ENCODE assay signal across 15 cellular contexts in the genomic region with DNA sequence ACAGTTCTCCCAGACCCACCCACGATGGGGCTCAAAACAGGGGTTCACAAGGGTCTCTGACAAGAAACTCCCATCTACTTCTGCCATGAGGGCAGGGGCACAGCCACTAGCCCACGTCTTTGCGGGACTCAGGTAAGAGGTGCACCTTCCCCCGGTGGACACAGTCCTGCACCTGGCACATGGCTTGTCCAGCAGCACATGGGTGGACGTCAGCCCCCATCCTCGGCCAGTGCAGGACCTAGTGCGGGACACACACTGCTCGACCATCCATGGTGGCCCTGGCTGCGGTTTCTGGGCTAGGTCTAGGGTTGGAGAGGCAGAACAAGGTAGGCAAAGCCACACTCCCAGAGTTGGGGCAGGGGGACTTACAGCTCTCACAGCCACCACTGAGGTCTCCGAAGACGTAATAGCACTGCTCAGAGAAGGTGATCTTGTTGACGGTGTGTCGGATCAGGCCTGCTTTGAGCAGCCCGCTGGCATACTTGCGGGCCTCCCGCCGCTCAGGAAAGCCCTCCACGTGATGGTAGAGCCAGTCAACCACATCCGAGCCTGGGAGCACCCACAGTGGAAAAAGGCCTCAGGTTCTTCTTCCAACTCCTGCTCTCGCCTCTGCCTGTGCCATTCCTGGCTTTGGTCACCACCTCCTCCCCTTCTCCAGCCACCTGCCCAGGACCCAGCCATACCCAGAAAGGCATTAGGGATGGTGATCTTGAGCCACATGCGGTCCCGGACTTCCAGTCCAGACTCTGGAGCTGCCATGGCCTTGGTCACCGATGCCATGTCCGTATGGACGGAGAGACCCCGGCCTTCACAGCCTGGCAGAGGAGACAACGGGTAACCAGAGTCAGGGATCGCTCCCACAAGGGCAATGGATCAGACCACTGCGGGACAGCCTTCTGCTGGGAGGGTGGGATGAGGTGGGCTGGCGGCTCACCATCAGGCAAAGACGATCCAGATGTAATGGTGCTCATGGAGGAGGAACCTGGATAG. TPM values are rescaled to one million over a fixed set of nuclear protein-coding genes. Genes with fewer than 3 reads are reported as not detected.
DNase-seq lines count a peak whose midpoint lies in the region; ATAC-seq, FAIRE-seq and TF ChIP-seq lines count a peak whose summit lies in the region.
"Had no signal": no experiment of that assay in that cellular context is flagged by ENCODE, and none has a peak within 500 bp of the region (broad histone marks: within the 10 kb centered on the region; RNA-seq: fewer than 3 reads in every experiment).

No MANE protein-coding gene starts in this region.

- H3K36me3 Mint-ChIP-seq in central memory CD8-positive, alpha-beta T cell (ENCODE audit: insufficient read depth), result peaks cover 13% of the 10 kb centered on the region

- H3K4me1 ChIP-seq in HepG2 (ENCODE audit: insufficient read depth, low read length), result peaks cover 16% of the 10 kb centered on the region
- H3K4me1 ChIP-seq in tibial nerve, result peaks cover 0 to 13% (median under 1%) of the 10 kb centered on the region in 4 donors
- H3K4me1 ChIP-seq in PC-9 (replicated peaks; ENCODE audit: insufficient read depth), result peaks cover 13% of the 10 kb centered on the region

- H3K27ac ChIP-seq in HepG2 (ENCODE audit: extremely low read length, insufficient read depth, low read length), result no peak overlapping the region
- H3K27ac ChIP-seq in tibial nerve, result peak overlapping the region in 1 of 4 donors; percentile 7
- no peak overlapping the region for H3K27ac ChIP-seq in PC-9

- TF ChIP-seq POLR2A in HepG2 (IDR thresholded peaks at IDR 0.05; ENCODE audit: insufficient read depth in 1 of 2, low read depth in 2 of 2, low read length in 2 of 2) (no peak), tibial nerve (IDR thresholded peaks at IDR 0.05) (no peak)

- no peak for TF ChIP-seq CTCF in HepG2 (CRISPR knock-in tag; IDR thresholded peaks at IDR 0.05)
- no peak for TF ChIP-seq CTCF in tibial nerve (IDR thresholded peaks at IDR 0.05)
- no peak for TF ChIP-seq CTCF in PC-9 (conservative IDR thresholded peaks at IDR 0.05)

- H3F3A ChIP-seq in PC-9 (ENCODE audit: insufficient read depth, low read depth), result peaks cover 47% of the 10 kb centered on the region; the same call in 1 of the 2 replicates

- no peak overlapping the region for H3K4me3 ChIP-seq in HepG2 (replicated peaks in 1 of 3; ENCODE audit: insufficient read depth in 1 of 3, low read depth in 2 of 3, low read length in 3 of 3)
- H3K4me3 ChIP-seq in tibial nerve, result no peak overlapping the region
- no peak overlapping the region for H3K4me3 ChIP-seq in PC-9
- H3K4me3 ChIP-seq: MG63 had no signal

- H2AFZ ChIP-seq in HepG2 (ENCODE audit: low read length) (no peak overlapping the region), PC-9 (no peak overlapping the region)

- H4K20me1 ChIP-seq in HepG2 (ENCODE audit: insufficient read depth, low read length) (peaks cover 3% of the 10 kb centered on the region; the same call in 1 of the 2 replicates), PC-9 (ENCODE audit: insufficient read depth) (peaks cover 35% of the 10 kb centered on the region)

- no peak for FAIRE-seq in HepG2 (lab: Jason Lieb, UNC)

- no peak overlapping the region for H3K4me3 Mint-ChIP-seq in central memory CD8-positive, alpha-beta T cell
- H3K4me3 Mint-ChIP-seq: CD14-positive monocyte had no signal

- in situ Hi-C loops in HepG2 (cut with HindIII; ENCODE audit: extremely low pct_ligation_motif_present, low pct_unique_long_range_greater_than_20kb), result no loop called here

- TF ChIP-seq RAD21 in HepG2 (CRISPR knock-in tag; IDR thresholded peaks at IDR 0.05), result no peak

- no peak for ATAC-seq in left ventricle myocardium superior
- ATAC-seq in central memory CD8-positive, alpha-beta T cell (replicated peaks; ENCODE audit: extremely low read depth, poor library complexity, severe bottlenecking), result no peak
- ATAC-seq in HepG2, result no peak
- ATAC-seq: Panc1 had no signal

- H3K27me3 ChIP-seq in HepG2 (ENCODE audit: control insufficient read depth in 1 of 2, insufficient read depth in 2 of 2, low read length in 2 of 2) (no peaks in the 10 kb centered on the region), tibial nerve (no peaks in the 10 kb centered on the region), PC-9 (ENCODE audit: insufficient read depth, low read depth) (no peaks in the 10 kb centered on the region)
- H3K27me3 ChIP-seq: MG63 had no signal

- BruUV-seq in HepG2 (replicated peaks; lab: Mats Ljungman, UMichigan) (no TSS peak), PC-9 (replicated peaks; lab: Mats Ljungman, UMichigan) (no TSS peak)

- intact Hi-C loops in left ventricle myocardium superior (cut with micrococcal nuclease), result no loop called here
- intact Hi-C loops in cardiac septum (cut with DNase I), result no loop called here
- intact Hi-C loops in HepG2 (cut with micrococcal nuclease; ENCODE audit: unreplicated experiment), result no loop called here
- intact Hi-C loops in PC-9 (cut with micrococcal nuclease; ENCODE audit: unreplicated experiment), result no loop called here

- peaks cover 34 to 85% of the 10 kb centered on the region in 2 experiments; a peak in 4 of 5 replicates for H3K36me3 ChIP-seq in HepG2 (replicated peaks in 1 of 2; ENCODE audit: control insufficient read depth in 1 of 2, insufficient read depth in 2 of 2, low read length in 2 of 2)
- H3K36me3 ChIP-seq in tibial nerve, result peaks cover 6 to 89% (median 32%) of the 10 kb centered on the region in 3 donors
- H3K36me3 ChIP-seq in PC-9 (ENCODE audit: low read depth), result peaks cover 36% of the 10 kb centered on the region

- H3K79me2 ChIP-seq in HepG2 (ENCODE audit: insufficient read depth, low read length), result peaks cover 18% of the 10 kb centered on the region
- H3K79me2 ChIP-seq in PC-9 (ENCODE audit: low read depth), result peaks cover 45% of the 10 kb centered on the region

- H3K27ac Mint-ChIP-seq in central memory CD8-positive, alpha-beta T cell (ENCODE audit: low read depth), result peak overlapping the region; percentile 41

- DNase-seq in left ventricle myocardium superior (peak; percentile 34), cardiac septum (ENCODE audit: low spot score) (no peak), HepG2 (ENCODE audit: low spot score) (no peak), tibial nerve (ENCODE audit: low spot score in 2 of 2) (no peak), PC-9 (no peak), NCI-H226 (no peak)
- DNase-seq in central memory CD8-positive, alpha-beta T cell (ENCODE audit: low spot score in 2 of 2), result no peak
- DNase-seq: COR-L47, MG63, NCI-H1092 treated with DMSO at 0.1 percent for 48 hours, NCI-H2081 treated with DMSO at 0.1 percent for 48 hours, NCI-H524, Right ventricle myocardium superior had no signal

- POLR2A ChIA-PET in HepG2 (lab: Yijun Ruan, JAX) (interaction anchor here (0.6 kb wide), 1 partner anchor 48 kb away, joined by 3 read pairs; no protein-coding TSS in a partner anchor), PC-9 (lab: Charles Lee; ENCODE audit: unreplicated experiment) (no interaction called here)

- no peaks in the 10 kb centered on the region for H3K9me3 Mint-ChIP-seq in central memory CD8-positive, alpha-beta T cell
- H3K9me3 Mint-ChIP-seq: CD14-positive monocyte had no signal

- TF ChIP-seq EP300 in HepG2 (IDR thresholded peaks at IDR 0.05; ENCODE audit: low read depth in 2 of 2, low read length in 2 of 2), result no peak
- no peak for TF ChIP-seq EP300 in HepG2 (CRISPR knock-in tag; IDR thresholded peaks at IDR 0.05; ENCODE audit: borderline replicate concordance)
- no peak for TF ChIP-seq EP300 in tibial nerve (IDR thresholded peaks at IDR 0.05)

- no peak overlapping the region for H3K9ac ChIP-seq in HepG2 (ENCODE audit: insufficient read depth, low read depth, low read length)

- no peaks in the 10 kb centered on the region for H3K27me3 Mint-ChIP-seq in central memory CD8-positive, alpha-beta T cell

- H3K9me3 ChIP-seq in HepG2 (ENCODE audit: low read length), result no peaks in the 10 kb centered on the region
- H3K9me3 ChIP-seq in tibial nerve, result no peaks in the 10 kb centered on the region
- no peaks in the 10 kb centered on the region for H3K9me3 ChIP-seq in PC-9 (ENCODE audit: insufficient read depth, low read depth)
- H3K9me3 ChIP-seq: MG63 had no signal

- WGBS in HepG2 (ENCODE audit: low lambda C conversion rate), result 98% methylated on average over 10 of the region's 31 CpGs
- WGBS in tibial nerve, 2 donors, result 92 to 93% methylated on average over 25 to 29 of the region's 31 CpGs

- CTCF ChIA-PET in HepG2 (lab: Yijun Ruan, JAX; ENCODE audit: low intra/inter-chr PET ratio, low total read pairs), result no interaction called here
- CTCF ChIA-PET in PC-9 (lab: Charles Lee), result no interaction called here

- no peak overlapping the region for H3K4me2 ChIP-seq in HepG2 (ENCODE audit: low read depth, low read length)
- H3K4me2 ChIP-seq in PC-9, result no peak overlapping the region

- no peaks in the 10 kb centered on the region for H3K9me2 ChIP-seq in PC-9 (ENCODE audit: insufficient read depth)

- H3K4me1 Mint-ChIP-seq in central memory CD8-positive, alpha-beta T cell, result peaks cover 10% of the 10 kb centered on the region

RNA-seq across cellular contexts. Expression of gene ACADVL, which starts 7.3 kb away (rescaled TPM):
- total RNA-seq in left ventricle myocardium superior (2,270 TPM), cardiac septum (966 TPM), HepG2 (2016; rRNA removed; fragmentation: Illumina TruSeq; extraction: Trizol) (106 and 219 TPM in 2 replicates), tibial nerve (100 to 1,000 TPM; 565 to 850 (median 599) TPM), PC-9 (2021) (531 and 604 TPM in 2 replicates)
- 29.7 and 32.3 TPM in 2 replicates for total RNA-seq in HepG2 (2016; cell fraction: cytosol; rRNA removed; fragmentation: Illumina TruSeq; extraction: Trizol; ENCODE audit: low read depth)
- total RNA-seq in HepG2 (2016; cell fraction: insoluble cytoplasmic fraction; rRNA removed; fragmentation: Illumina TruSeq; extraction: Trizol), result 112 and 237 TPM in 2 replicates
- 44.6 and 53.4 TPM in 2 replicates for total RNA-seq in HepG2 (2016; cell fraction: membrane; rRNA removed; fragmentation: Illumina TruSeq; extraction: Trizol)
- total RNA-seq in HepG2 (2016; cell fraction: nucleus; rRNA removed; fragmentation: Illumina TruSeq; extraction: Trizol), result 207 and 230 TPM in 2 replicates
- polyA plus RNA-seq in HepG2 (2011; rRNA removed), result 412 and 521 TPM in 2 replicates
- 135 and 196 TPM in 2 replicates for polyA plus RNA-seq in HepG2 (2011; cell fraction: cytosol; rRNA removed)
- 5,199 and 5,548 TPM in 2 replicates for polyA plus RNA-seq in HepG2 (2011; cell fraction: nucleus; rRNA removed)
- polyA plus RNA-seq in HepG2 (2012), result 315 and 441 TPM in 2 replicates
- polyA plus RNA-seq in HepG2 (2016; cell fraction: cytosol; fragmentation: Illumina TruSeq; extraction: Trizol; ENCODE audit: low read depth), result 17.9 and 19.9 TPM in 2 replicates
- polyA plus RNA-seq in HepG2 (2016; cell fraction: insoluble cytoplasmic fraction; fragmentation: Illumina TruSeq; extraction: Trizol; ENCODE audit: low read depth), result 93.8 and 107 TPM in 2 replicates
- 31.9 and 34.8 TPM in 2 replicates for polyA plus RNA-seq in HepG2 (2016; cell fraction: membrane; fragmentation: Illumina TruSeq; extraction: Trizol; ENCODE audit: low read depth)
- polyA plus RNA-seq in HepG2 (2016; cell fraction: nucleus; fragmentation: Illumina TruSeq; extraction: Trizol; ENCODE audit: insufficient read depth, low read depth), result 578 and 583 TPM in 2 replicates
- 253 and 530 TPM in 2 replicates for polyA minus RNA-seq in HepG2 (2011; rRNA and poly(A)+ RNA removed; ENCODE audit: low replicate concordance)
- 79.8 and 87.7 TPM in 2 replicates for polyA minus RNA-seq in HepG2 (2011; cell fraction: cytosol; rRNA and poly(A)+ RNA removed)
- polyA minus RNA-seq in HepG2 (2011; cell fraction: nucleus; rRNA and poly(A)+ RNA removed), result 354 and 373 TPM in 2 replicates

RNA-seq across cellular contexts. Expression of gene DVL2, which starts 7.3 kb away (rescaled TPM):
- total RNA-seq in left ventricle myocardium superior (23.5 TPM), cardiac septum (22.5 TPM), HepG2 (2016; rRNA removed; fragmentation: Illumina TruSeq; extraction: Trizol) (27.2 and 38.2 TPM in 2 replicates), tibial nerve (10 to 100 TPM; 41.4 to 51.2 (median 46.7) TPM), PC-9 (2021) (77.9 and 86.8 TPM in 2 replicates)
- 37.2 and 38.8 TPM in 2 replicates for total RNA-seq in HepG2 (2016; cell fraction: cytosol; rRNA removed; fragmentation: Illumina TruSeq; extraction: Trizol; ENCODE audit: low read depth)
- total RNA-seq in HepG2 (2016; cell fraction: insoluble cytoplasmic fraction; rRNA removed; fragmentation: Illumina TruSeq; extraction: Trizol), result 22.7 and 41.3 TPM in 2 replicates
- total RNA-seq in HepG2 (2016; cell fraction: membrane; rRNA removed; fragmentation: Illumina TruSeq; extraction: Trizol), result 32.1 and 32.7 TPM in 2 replicates
- total RNA-seq in HepG2 (2016; cell fraction: nucleus; rRNA removed; fragmentation: Illumina TruSeq; extraction: Trizol), result 38.1 and 39.7 TPM in 2 replicates
- 5.7 and 7.0 TPM in 2 replicates for polyA plus RNA-seq in HepG2 (2011; rRNA removed)
- 4.7 and 6.4 TPM in 2 replicates for polyA plus RNA-seq in HepG2 (2011; cell fraction: cytosol; rRNA removed)
- 29.2 and 36.2 TPM in 2 replicates for polyA plus RNA-seq in HepG2 (2011; cell fraction: nucleus; rRNA removed)
- polyA plus RNA-seq in HepG2 (2012), result 20.0 and 24.6 TPM in 2 replicates
- polyA plus RNA-seq in HepG2 (2016; cell fraction: cytosol; fragmentation: Illumina TruSeq; extraction: Trizol; ENCODE audit: low read depth), result 11.1 and 12.5 TPM in 2 replicates
- 22.5 and 26.2 TPM in 2 replicates for polyA plus RNA-seq in HepG2 (2016; cell fraction: insoluble cytoplasmic fraction; fragmentation: Illumina TruSeq; extraction: Trizol; ENCODE audit: low read depth)
- 18.3 and 21.6 TPM in 2 replicates for polyA plus RNA-seq in HepG2 (2016; cell fraction: membrane; fragmentation: Illumina TruSeq; extraction: Trizol; ENCODE audit: low read depth)
- polyA plus RNA-seq in HepG2 (2016; cell fraction: nucleus; fragmentation: Illumina TruSeq; extraction: Trizol; ENCODE audit: insufficient read depth, low read depth), result 51.6 and 51.8 TPM in 2 replicates
- polyA minus RNA-seq in HepG2 (2011; rRNA and poly(A)+ RNA removed; ENCODE audit: low replicate concordance), result 35.3 and 40.5 TPM in 2 replicates
- 10.3 and 10.8 TPM in 2 replicates for polyA minus RNA-seq in HepG2 (2011; cell fraction: cytosol; rRNA and poly(A)+ RNA removed)
- polyA minus RNA-seq in HepG2 (2011; cell fraction: nucleus; rRNA and poly(A)+ RNA removed), result 33.6 and 37.0 TPM in 2 replicates

RNA-seq across cellular contexts. Expression of gene DLG4, which starts 7.4 kb away (rescaled TPM):
- 21.3 TPM for total RNA-seq in left ventricle myocardium superior
- 16.0 TPM for total RNA-seq in cardiac septum
- total RNA-seq in HepG2 (2016; rRNA removed; fragmentation: Illumina TruSeq; extraction: Trizol), result 0.25 and 0.71 TPM in 2 replicates
- under 0.01 TPM in 1 of 2 replicates, not detected in the other for total RNA-seq in HepG2 (2016; cell fraction: cytosol; rRNA removed; fragmentation: Illumina TruSeq; extraction: Trizol; ENCODE audit: low read depth)
- 0.40 and 0.69 TPM in 2 replicates for total RNA-seq in HepG2 (2016; cell fraction: insoluble cytoplasmic fraction; rRNA removed; fragmentation: Illumina TruSeq; extraction: Trizol)
- 0.40 and 0.52 TPM in 2 replicates for total RNA-seq in HepG2 (2016; cell fraction: membrane; rRNA removed; fragmentation: Illumina TruSeq; extraction: Trizol)
- total RNA-seq in HepG2 (2016; cell fraction: nucleus; rRNA removed; fragmentation: Illumina TruSeq; extraction: Trizol), result 1.3 and 1.6 TPM in 2 replicates
- polyA plus RNA-seq in HepG2 (2011; rRNA removed), result 3.9 and 4.3 TPM in 2 replicates
- 1.1 and 2.0 TPM in 2 replicates for polyA plus RNA-seq in HepG2 (2011; cell fraction: cytosol; rRNA removed)
- polyA plus RNA-seq in HepG2 (2011; cell fraction: nucleus; rRNA removed), result 22.1 and 26.3 TPM in 2 replicates
- polyA plus RNA-seq in HepG2 (2012), result 3.7 and 4.4 TPM in 2 replicates
- 0.18 and 0.33 TPM in 2 replicates for polyA plus RNA-seq in HepG2 (2016; cell fraction: cytosol; fragmentation: Illumina TruSeq; extraction: Trizol; ENCODE audit: low read depth)
- polyA plus RNA-seq in HepG2 (2016; cell fraction: insoluble cytoplasmic fraction; fragmentation: Illumina TruSeq; extraction: Trizol; ENCODE audit: low read depth), result 0.32 and 0.49 TPM in 2 replicates
- 0.53 and 0.70 TPM in 2 replicates for polyA plus RNA-seq in HepG2 (2016; cell fraction: membrane; fragmentation: Illumina TruSeq; extraction: Trizol; ENCODE audit: low read depth)
- polyA plus RNA-seq in HepG2 (2016; cell fraction: nucleus; fragmentation: Illumina TruSeq; extraction: Trizol; ENCODE audit: insufficient read depth, low read depth), result 2.4 and 4.5 TPM in 2 replicates
- 3.3 and 3.4 TPM in 2 replicates for polyA minus RNA-seq in HepG2 (2011; rRNA and poly(A)+ RNA removed; ENCODE audit: low replicate concordance)
- 2.1 and 2.4 TPM in 2 replicates for polyA minus RNA-seq in HepG2 (2011; cell fraction: cytosol; rRNA and poly(A)+ RNA removed)
- 4.0 and 4.2 TPM in 2 replicates for polyA minus RNA-seq in HepG2 (2011; cell fraction: nucleus; rRNA and poly(A)+ RNA removed)
- total RNA-seq in tibial nerve, result 10 to 100 TPM in 3 of 4 donors, 1 to 10 TPM in 1; 7.3 to 22.8 (median 16.1) TPM
- total RNA-seq in PC-9 (2021), result 27.1 and 32.8 TPM in 2 replicates

RNA-seq across cellular contexts. Expression of gene PHF23, which starts 12.2 kb away (rescaled TPM):
- total RNA-seq in left ventricle myocardium superior (29.4 TPM), cardiac septum (20.5 TPM), HepG2 (2016; rRNA removed; fragmentation: Illumina TruSeq; extraction: Trizol) (33.2 and 37.5 TPM in 2 replicates), tibial nerve (10 to 100 TPM; 20.3 to 29.7 (median 23.3) TPM), PC-9 (2021) (64.5 and 65.8 TPM in 2 replicates)
- total RNA-seq in HepG2 (2016; cell fraction: cytosol; rRNA removed; fragmentation: Illumina TruSeq; extraction: Trizol; ENCODE audit: low read depth), result 10.5 and 10.6 TPM in 2 replicates
- total RNA-seq in HepG2 (2016; cell fraction: insoluble cytoplasmic fraction; rRNA removed; fragmentation: Illumina TruSeq; extraction: Trizol), result 33.3 and 34.6 TPM in 2 replicates
- 23.7 and 24.5 TPM in 2 replicates for total RNA-seq in HepG2 (2016; cell fraction: membrane; rRNA removed; fragmentation: Illumina TruSeq; extraction: Trizol)
- total RNA-seq in HepG2 (2016; cell fraction: nucleus; rRNA removed; fragmentation: Illumina TruSeq; extraction: Trizol), result 13.4 and 18.2 TPM in 2 replicates
- 27.6 and 30.9 TPM in 2 replicates for polyA plus RNA-seq in HepG2 (2011; rRNA removed)
- polyA plus RNA-seq in HepG2 (2011; cell fraction: cytosol; rRNA removed), result 19.6 and 22.8 TPM in 2 replicates
- 13.4 and 14.0 TPM in 2 replicates for polyA plus RNA-seq in HepG2 (2011; cell fraction: nucleus; rRNA removed)
- polyA plus RNA-seq in HepG2 (2012), result 18.6 and 20.8 TPM in 2 replicates
- polyA plus RNA-seq in HepG2 (2016; cell fraction: cytosol; fragmentation: Illumina TruSeq; extraction: Trizol; ENCODE audit: low read depth), result 5.8 and 6.4 TPM in 2 replicates
- polyA plus RNA-seq in HepG2 (2016; cell fraction: insoluble cytoplasmic fraction; fragmentation: Illumina TruSeq; extraction: Trizol; ENCODE audit: low read depth), result 41.4 and 41.6 TPM in 2 replicates
- 11.9 and 12.0 TPM in 2 replicates for polyA plus RNA-seq in HepG2 (2016; cell fraction: membrane; fragmentation: Illumina TruSeq; extraction: Trizol; ENCODE audit: low read depth)
- 31.1 and 36.5 TPM in 2 replicates for polyA plus RNA-seq in HepG2 (2016; cell fraction: nucleus; fragmentation: Illumina TruSeq; extraction: Trizol; ENCODE audit: insufficient read depth, low read depth)
- 20.5 and 70.5 TPM in 2 replicates for polyA minus RNA-seq in HepG2 (2011; rRNA and poly(A)+ RNA removed; ENCODE audit: low replicate concordance)
- polyA minus RNA-seq in HepG2 (2011; cell fraction: cytosol; rRNA and poly(A)+ RNA removed), result 13.2 and 14.7 TPM in 2 replicates
- polyA minus RNA-seq in HepG2 (2011; cell fraction: nucleus; rRNA and poly(A)+ RNA removed), result 9.0 and 11.4 TPM in 2 replicates

RNA-seq across cellular contexts. Expression of gene GABARAP, which starts 15.2 kb away (rescaled TPM):
- total RNA-seq in left ventricle myocardium superior, result 456 TPM
- 449 TPM for total RNA-seq in cardiac septum
- 161 and 239 TPM in 2 replicates for total RNA-seq in HepG2 (2016; rRNA removed; fragmentation: Illumina TruSeq; extraction: Trizol)
- total RNA-seq in HepG2 (2016; cell fraction: cytosol; rRNA removed; fragmentation: Illumina TruSeq; extraction: Trizol; ENCODE audit: low read depth), result 90.5 and 100 TPM in 2 replicates
- total RNA-seq in HepG2 (2016; cell fraction: insoluble cytoplasmic fraction; rRNA removed; fragmentation: Illumina TruSeq; extraction: Trizol), result 168 and 250 TPM in 2 replicates
- total RNA-seq in HepG2 (2016; cell fraction: membrane; rRNA removed; fragmentation: Illumina TruSeq; extraction: Trizol), result 138 and 155 TPM in 2 replicates
- 68.4 and 69.0 TPM in 2 replicates for total RNA-seq in HepG2 (2016; cell fraction: nucleus; rRNA removed; fragmentation: Illumina TruSeq; extraction: Trizol)
- polyA plus RNA-seq in HepG2 (2011; rRNA removed), result 274 and 310 TPM in 2 replicates
- polyA plus RNA-seq in HepG2 (2011; cell fraction: cytosol; rRNA removed), result 305 and 428 TPM in 2 replicates
- 83.2 and 122 TPM in 2 replicates for polyA plus RNA-seq in HepG2 (2011; cell fraction: nucleus; rRNA removed)
- polyA plus RNA-seq in HepG2 (2012), result 331 and 348 TPM in 2 replicates
- 210 and 241 TPM in 2 replicates for polyA plus RNA-seq in HepG2 (2016; cell fraction: cytosol; fragmentation: Illumina TruSeq; extraction: Trizol; ENCODE audit: low read depth)
- polyA plus RNA-seq in HepG2 (2016; cell fraction: insoluble cytoplasmic fraction; fragmentation: Illumina TruSeq; extraction: Trizol; ENCODE audit: low read depth), result 472 and 477 TPM in 2 replicates
- polyA plus RNA-seq in HepG2 (2016; cell fraction: membrane; fragmentation: Illumina TruSeq; extraction: Trizol; ENCODE audit: low read depth), result 260 and 279 TPM in 2 replicates
- polyA plus RNA-seq in HepG2 (2016; cell fraction: nucleus; fragmentation: Illumina TruSeq; extraction: Trizol; ENCODE audit: insufficient read depth, low read depth), result 204 and 210 TPM in 2 replicates
- 234 and 265 TPM in 2 replicates for polyA minus RNA-seq in HepG2 (2011; rRNA and poly(A)+ RNA removed; ENCODE audit: low replicate concordance)
- polyA minus RNA-seq in HepG2 (2011; cell fraction: cytosol; rRNA and poly(A)+ RNA removed), result 83.4 and 114 TPM in 2 replicates
- polyA minus RNA-seq in HepG2 (2011; cell fraction: nucleus; rRNA and poly(A)+ RNA removed), result 37.2 and 53.3 TPM in 2 replicates
- total RNA-seq in tibial nerve, result 100 to 1,000 TPM; 402 to 515 (median 456) TPM
- 424 and 457 TPM in 2 replicates for total RNA-seq in PC-9 (2021)
